Comparison of ENCODE assay signal across 12 cellular contexts in genomic region chr4:88965053-88965452, GRCh38.
"Had no signal": no experiment of that assay in that cellular context is flagged by ENCODE, and none has a peak within 500 bp of the region (broad histone marks: within the 10 kb centered on the region; RNA-seq: fewer than 3 reads in every experiment).

No MANE protein-coding gene starts in this region.

- H3K36me3 ChIP-seq: cardiac muscle cell, gastrocnemius medialis, left ventricle myocardium inferior, ovary, thyroid gland, uterus had no signal

- H3K9me3 Mint-ChIP-seq: activated CD4-positive, alpha-beta memory T cell treated with anti-CD3 and anti-CD28 coated beads for 36 hours; activated naive CD8-positive, alpha-beta T cell treated with anti-CD3 and anti-CD28 coated beads for 36 hours had no signal

- H3K36me3 Mint-ChIP-seq: activated CD4-positive, alpha-beta memory T cell treated with anti-CD3 and anti-CD28 coated beads for 36 hours; activated naive CD8-positive, alpha-beta T cell treated with anti-CD3 and anti-CD28 coated beads for 36 hours had no signal

- H3K27ac ChIP-seq: cardiac muscle cell, gastrocnemius medialis, left ventricle myocardium inferior, ovary, thyroid gland, uterus had no signal

- H3K4me1 Mint-ChIP-seq: activated naive CD8-positive, alpha-beta T cell treated with anti-CD3 and anti-CD28 coated beads for 36 hours had no signal

- DNase-seq: activated gamma-delta T cell treated with Interleukin-2 at 50 U/mL for 16 hours; activated naive CD8-positive, alpha-beta T cell treated with anti-CD3 and anti-CD28 coated beads for 36 hours; aorta; gastrocnemius medialis; kidney; left ventricle myocardium inferior; ovary; stimulated activated CD4-positive, alpha-beta T cell treated with anti-CD3 and anti-CD28 coated beads, Interleukin-4, amount 100 ng/mL, for 4 hours; uterus had no signal

- H3K4me3 Mint-ChIP-seq: activated CD4-positive, alpha-beta memory T cell treated with anti-CD3 and anti-CD28 coated beads for 36 hours; activated naive CD8-positive, alpha-beta T cell treated with anti-CD3 and anti-CD28 coated beads for 36 hours had no signal

- ATAC-seq: gastrocnemius medialis had no signal

- H3K9me3 ChIP-seq: gastrocnemius medialis, left ventricle myocardium inferior, ovary, thyroid gland, uterus had no signal

- H3K27ac Mint-ChIP-seq: activated CD4-positive, alpha-beta memory T cell treated with anti-CD3 and anti-CD28 coated beads for 36 hours; activated naive CD8-positive, alpha-beta T cell treated with anti-CD3 and anti-CD28 coated beads for 36 hours had no signal

- H3K4me3 ChIP-seq: cardiac muscle cell, gastrocnemius medialis, left ventricle myocardium inferior, ovary, thyroid gland, uterus had no signal

- H3K27me3 ChIP-seq: cardiac muscle cell, gastrocnemius medialis, ovary, thyroid gland, uterus had no signal

- H3K4me1 ChIP-seq: uterus had no signal
